Comparison of ENCODE assay signal across 9 cellular contexts in the genomic region with DNA sequence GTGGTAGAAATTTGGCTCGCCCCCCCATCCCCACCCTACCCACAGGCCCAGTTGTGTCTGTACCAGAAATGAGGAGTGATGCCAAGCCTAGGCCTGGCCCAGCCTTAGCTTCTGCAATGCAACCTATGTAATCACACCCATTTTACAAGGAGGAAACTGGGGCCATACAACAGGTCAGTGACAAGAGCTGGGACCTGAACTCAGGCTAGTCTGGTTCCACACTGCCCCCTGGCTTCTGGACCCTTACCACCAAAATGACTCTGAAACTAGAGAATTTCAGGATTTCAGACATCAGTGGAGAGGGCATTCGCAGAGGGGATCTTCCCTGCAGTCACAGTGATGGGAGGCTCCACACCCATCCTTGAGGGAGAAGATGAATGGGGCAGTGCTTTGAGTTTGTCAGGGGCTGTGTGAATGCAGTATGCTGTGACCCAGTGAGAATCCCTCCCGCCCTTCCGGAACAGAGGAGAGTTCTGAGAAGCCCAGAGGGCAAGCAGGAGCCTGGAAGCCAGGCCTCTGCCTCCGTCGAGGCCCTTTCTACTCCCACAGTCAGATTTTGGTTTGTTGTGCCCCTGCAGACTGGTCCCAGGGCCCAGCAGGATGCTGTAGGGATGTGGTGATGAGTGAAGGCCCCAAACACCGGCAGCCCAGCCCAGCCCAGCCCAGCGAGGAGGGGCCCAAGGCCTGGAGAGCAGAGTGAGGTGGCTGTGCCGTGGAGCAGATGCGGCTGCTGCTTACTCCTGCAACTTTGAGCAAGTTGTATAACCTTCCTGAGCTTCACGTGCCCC. TPM values are rescaled to one million over a fixed set of nuclear protein-coding genes. Genes with fewer than 3 reads are reported as not detected.
A peak's percentile ranks its signal among the peaks of the same experiment; 100 is the strongest.
DNase-seq lines count a peak whose midpoint lies in the region; ATAC-seq, FAIRE-seq and TF ChIP-seq lines count a peak whose summit lies in the region.
"Had no signal": no experiment of that assay in that cellular context is flagged by ENCODE, and none has a peak within 500 bp of the region (broad histone marks: within the 10 kb centered on the region; RNA-seq: fewer than 3 reads in every experiment).

No MANE protein-coding gene starts in this region.

- H3K4me2 ChIP-seq in K562 (ENCODE audit: insufficient read depth, low read length), result no peak overlapping the region

- H3K4me1 ChIP-seq in BE2C (no peaks in the 10 kb centered on the region), K562 (replicated peaks in 1 of 2; ENCODE audit: control insufficient read depth in 2 of 2, insufficient read depth in 2 of 2, low read length in 2 of 2) (peaks cover 3 to 19% of the 10 kb centered on the region in 2 experiments; a peak in 3 of 5 replicates), liver (ENCODE audit: control insufficient read depth in 4 of 4, insufficient read depth in 4 of 4, low read length in 3 of 4) (peaks cover 4 to 29% (median 15%) of the 10 kb centered on the region in 4 donors)

- H3K9ac ChIP-seq in K562 (ENCODE audit: insufficient read depth in 1 of 2, low read depth in 2 of 2, low read length in 2 of 2) (peak overlapping the region in 1 of 2 experiments; percentile 3; a peak in 1 of 4 replicates), liver (ENCODE audit: low read depth in 1 of 2, low read length in 2 of 2) (no peak overlapping the region)

- peak; percentile 56 for TF ChIP-seq CTCF in BE2C (IDR thresholded peaks at IDR 0.05; ENCODE audit: low read depth, low read length)
- peak; percentile 34 for TF ChIP-seq CTCF in HFF-Myc (IDR thresholded peaks at IDR 0.05; ENCODE audit: low read depth, low read length, missing control alignments)
- TF ChIP-seq CTCF in K562 (IDR thresholded peaks at IDR 0.05 in 2 of 3, conservative IDR thresholded peaks at IDR 0.05 in 1 of 3; ENCODE audit: insufficient read depth in 2 of 3, low read depth in 1 of 3, low read length in 3 of 3), result peak; percentile 51 to 75 (median 69)
- TF ChIP-seq CTCF in liver (IDR thresholded peaks at IDR 0.05; ENCODE audit: low read depth, low read length, missing input control), result peak; percentile 21

- DNase-seq in BE2C (no peak), HFF-Myc (ENCODE audit: extremely low read depth, low read depth) (no peak), K562 (ENCODE audit: extremely low read depth in 1 of 4, low spot score in 3 of 4) (peak in 3 of 4 experiments; percentile 27 to 52 (median 46))
- no peak for DNase-seq in stimulated activated CD4-positive, alpha-beta T cell treated with anti-CD3 and anti-CD28 coated beads, Interleukin-12 subunit alpha, Interleukin-12 subunit beta, amount 100 ng/mL, for 4 hours

- no peak overlapping the region for H3K4me3 ChIP-seq in BE2C (ENCODE audit: low read depth, low read length)
- no peak overlapping the region for H3K4me3 ChIP-seq in HFF-Myc (replicated peaks; ENCODE audit: low read depth, low read length)
- no peak overlapping the region for H3K4me3 ChIP-seq in K562
- H3K4me3 ChIP-seq in liver (ENCODE audit: low read depth in 1 of 3, low read length in 3 of 3), result no peak overlapping the region

- H3K36me3 ChIP-seq in BE2C, result peaks cover 17% of the 10 kb centered on the region
- peaks cover 15% of the 10 kb centered on the region; the same call in 2 of the 3 replicates for H3K36me3 ChIP-seq in K562 (ENCODE audit: control insufficient read depth, insufficient read depth, low read length)
- H3K36me3 ChIP-seq in liver (ENCODE audit: control insufficient read depth in 4 of 4, insufficient read depth in 3 of 4, low read depth in 1 of 4, low read length in 3 of 4), result peaks cover 0 to 4% (median under 1%) of the 10 kb centered on the region in 4 donors

- in situ Hi-C loops in K562 (cut with MboI), result no loop called here

- no peak for TF ChIP-seq POLR2A in K562 (conservative IDR thresholded peaks at IDR 0.05)

- H2AFZ ChIP-seq in K562 (ENCODE audit: low read depth, low read length), result no peak overlapping the region

- FAIRE-seq in K562 (lab: Jason Lieb, UNC), result peak; percentile 77
- FAIRE-seq: colon had no signal

- 78% methylated on average over 10 of the region's 11 CpGs for WGBS in K562 (ENCODE audit: insufficient coverage, low coverage, missing lambda C conversion rate)
- 88% methylated on average over 11 of the region's 11 CpGs for WGBS in liver

- H3K27ac ChIP-seq in K562 (ENCODE audit: extremely low read depth, low read depth, low read length) (no peak overlapping the region), liver (ENCODE audit: low read depth in 1 of 2, low read length in 2 of 2) (no peak overlapping the region)

- H3K9me3 ChIP-seq in BE2C, result no peaks in the 10 kb centered on the region
- no peaks in the 10 kb centered on the region for H3K9me3 ChIP-seq in K562 (replicated peaks; ENCODE audit: control insufficient read depth, insufficient read depth, low read depth, low read length)
- no peaks in the 10 kb centered on the region for H3K9me3 ChIP-seq in liver (ENCODE audit: control insufficient read depth in 4 of 4, low read length in 3 of 4)

- peak; percentile 48 to 69 for TF ChIP-seq RAD21 in K562 (CRISPR knock-in tag; conservative IDR thresholded peaks at IDR 0.05 in 1 of 2, IDR thresholded peaks at IDR 0.05 in 1 of 2)
- TF ChIP-seq RAD21 in liver (IDR thresholded peaks at IDR 0.05), result peak; percentile 59 to 71

- intact Hi-C loops in K562 (cut with micrococcal nuclease), result loop anchor here (2.0 kb wide), 1 partner anchor 52 kb away; no protein-coding TSS in a partner anchor

- H3K79me2 ChIP-seq in K562 (ENCODE audit: control insufficient read depth, insufficient read depth, low read length), result no peaks in the 10 kb centered on the region; the same call in 2 of the 3 replicates

- POLR2A ChIA-PET in K562 (lab: Yijun Ruan, JAX), result interaction anchor here (1.0 to 1.8 kb wide), 3 partner anchors 12 to 29 kb away, joined by 3 to 8 read pairs (median 3); no protein-coding TSS in a partner anchor

- H3K27me3 ChIP-seq in BE2C, result no peaks in the 10 kb centered on the region
- H3K27me3 ChIP-seq in K562 (ENCODE audit: control insufficient read depth in 2 of 2, insufficient read depth in 2 of 2, low read length in 2 of 2), result no peaks in the 10 kb centered on the region
- H3K27me3 ChIP-seq in liver (ENCODE audit: control insufficient read depth in 4 of 4, insufficient read depth in 4 of 4, low read length in 3 of 4), result no peaks in the 10 kb centered on the region

- no peak for TF ChIP-seq EP300 in K562 (IDR thresholded peaks at IDR 0.05; ENCODE audit: low read length)

- peaks cover 14% of the 10 kb centered on the region for H4K20me1 ChIP-seq in K562 (replicated peaks; ENCODE audit: control insufficient read depth, insufficient read depth, low read length)

- ATAC-seq in K562, result peak; percentile 81
- ATAC-seq in GM18907 (IDR thresholded peaks at IDR 0.05; ENCODE audit: unreplicated experiment), result no peak
- no peak for ATAC-seq in HG02840 (IDR thresholded peaks at IDR 0.05; ENCODE audit: low FRiP score, unreplicated experiment)
- ATAC-seq in HG03521 (IDR thresholded peaks at IDR 0.05; ENCODE audit: unreplicated experiment), result no peak

- CTCF ChIA-PET in K562 (lab: Yijun Ruan, JAX; ENCODE audit: low intra/inter-chr PET ratio), result interaction anchor here (0.9 to 1.4 kb wide), 3 partner anchors 31 to 290 kb away, joined by 3 to 4 read pairs (median 4); no protein-coding TSS in a partner anchor

- BruUV-seq in K562 (replicated peaks; lab: Mats Ljungman, UMichigan), result no TSS peak

- H3K9me1 ChIP-seq in K562 (ENCODE audit: control insufficient read depth, insufficient read depth, low read length), result peaks cover 3% of the 10 kb centered on the region

TF ChIP-seq in K562, 482 proteins besides CTCF, POLR2A, EP300 and RAD21 (continues in another document):
- TF ChIP-seq SMC3 (conservative IDR thresholded peaks at IDR 0.05; ENCODE audit: insufficient read depth, low read depth, low read length), result 0 out of 2 replicates have a peak, but pooled peaks have one; percentile 20

RNA-seq across cellular contexts. Expression of a gene that starts 48.1 kb away (rescaled TPM):
- not detected for polyA plus RNA-seq in BE2C (2012; ENCODE audit: insufficient read depth, insufficient read length, low read depth)
- 0.33 and 0.90 TPM in 2 replicates for total RNA-seq in K562 (2011; cell fraction: chromatin; rRNA removed; ENCODE audit: low replicate concordance)
- 0.39 and 0.83 TPM in 2 replicates for total RNA-seq in K562 (2011; cell fraction: nucleolus; rRNA removed)
- 0.59 and 0.99 TPM in 2 replicates for total RNA-seq in K562 (2011; cell fraction: nucleoplasm; rRNA removed)
- total RNA-seq in K562 (2014; rRNA removed) (0.86 and 1.1 TPM in 2 replicates), K562 (2014; rRNA removed; fragmentation: Illumina TruSeq; extraction: Trizol) (0.18 and 0.41 TPM in 2 replicates), K562 (2015; rRNA removed; fragmentation: Illumina TruSeq; extraction: Trizol) (1.0 and 1.7 TPM in 2 replicates), K562 (2021) (3.2 TPM in 2 replicates), liver (1 to 10 TPM in 1 of 2 donors, under 1 TPM in 1; 0.98 to 5.4 TPM)
- polyA plus RNA-seq in K562 (2011; rRNA removed) (0.77 and 0.79 TPM in 2 replicates), K562 (2014; fragmentation: Illumina TruSeq; extraction: Trizol) (1.0 and 1.9 TPM in 2 replicates), K562 (2014; fragmentation: Nextera tagmentation; extraction: Ambion mirVana) (under 1 TPM in 1 of 2 experiments, not detected in 1; 0.11 TPM), K562 (2014; rRNA removed) (0.09 and 0.65 TPM in 2 replicates), liver (10 to 100 TPM in 1 of 2 donors, 1 to 10 TPM in 1; 9.9 to 27.0 TPM)
- 0.94 and 1.8 TPM in 2 replicates for polyA plus RNA-seq in K562 (2011; cell fraction: cytosol; rRNA removed)
- polyA plus RNA-seq in K562 (2011; cell fraction: nucleus; rRNA removed), result 0.49 and 1.1 TPM in 2 replicates
- 5.2 and 7.6 TPM in 2 replicates for polyA plus RNA-seq in K562 (2012)
- polyA minus RNA-seq in K562 (2011; rRNA and poly(A)+ RNA removed), result 0.07 and 0.48 TPM in 2 replicates
- 1.4 and 1.9 TPM in 2 replicates for polyA minus RNA-seq in K562 (2011; cell fraction: cytosol; rRNA and poly(A)+ RNA removed)
- polyA minus RNA-seq in K562 (2011; cell fraction: nucleus; rRNA and poly(A)+ RNA removed), result 0.33 and 0.40 TPM in 2 replicates

Comparison
In these comparisons a context has a peak if more than half of its experiments do, and no peak if none do; other contexts are left out.
1. DNase-seq: peak in K562 (3 of 4); none in BE2C (single experiment), HFF-Myc (single experiment) and stimulated activated CD4-positive, alpha-beta T cell treated with anti-CD3 and anti-CD28 coated beads, Interleukin-12 subunit alpha, Interleukin-12 subunit beta, amount 100 ng/mL, for 4 hours (single experiment).
2. Peak in every context shown above with its lines, with median percentiles within 50 percentile points of each other: CTCF ChIP-seq.